Comparison of ENCODE assay signal across 1 cellular context in the genomic region with DNA sequence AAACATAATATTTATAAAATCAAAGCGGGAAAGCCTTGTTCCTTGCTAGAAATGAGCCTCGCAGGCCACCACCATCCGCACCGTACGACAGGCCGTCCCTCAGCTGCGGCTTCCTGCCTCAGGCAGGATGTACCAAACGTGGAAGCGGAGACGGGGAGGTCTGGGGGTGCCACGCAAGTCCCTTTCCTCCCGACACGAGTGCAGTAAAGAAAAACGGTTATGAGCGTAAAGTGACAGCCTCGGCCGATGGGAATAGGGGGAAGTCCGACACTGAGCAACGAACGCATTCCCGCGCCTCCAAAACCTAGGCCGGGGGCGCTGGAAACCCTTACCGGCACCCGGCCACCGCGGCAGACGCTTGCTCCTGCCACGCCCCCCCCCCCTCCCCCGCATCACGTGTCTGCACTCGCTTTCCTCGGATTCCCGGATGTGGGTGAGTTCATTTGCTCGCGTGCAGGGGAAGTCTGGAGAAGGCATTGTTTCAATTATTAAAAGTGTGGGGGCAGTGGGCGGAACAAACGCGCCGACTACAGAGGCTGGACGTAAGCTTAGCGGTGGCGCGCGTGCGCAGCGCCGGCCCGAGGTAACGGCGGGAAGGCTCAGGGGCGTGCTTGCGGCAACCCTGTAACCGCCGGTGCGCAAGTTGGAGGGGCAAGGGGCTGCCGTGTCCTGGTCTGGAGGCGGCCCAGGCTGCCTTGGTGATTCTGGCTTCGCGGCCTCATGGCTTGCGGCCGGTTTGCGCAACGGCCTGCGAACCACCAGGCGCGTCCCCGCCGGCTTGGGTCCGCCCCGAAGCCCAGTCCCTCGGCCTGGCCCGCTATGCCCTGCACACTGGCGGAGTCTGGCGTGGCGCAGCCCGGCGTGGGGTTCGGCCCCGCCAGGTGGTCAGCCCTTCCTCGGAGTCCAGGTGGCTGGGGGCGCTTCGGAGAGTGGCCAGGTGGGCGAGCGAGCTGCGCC.
TF ChIP-seq lines count a peak whose summit lies in the region.

A gene with protein sequence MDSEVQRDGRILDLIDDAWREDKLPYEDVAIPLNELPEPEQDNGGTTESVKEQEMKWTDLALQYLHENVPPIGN (minus strand): TSS at position 366 of the 957 bp plus-strand sequence. CDS start 3,081 bp downstream, outside the sequence.
A gene (plus strand): TSS at position 438 of the 957 bp plus-strand sequence. CDS start 9,264 bp downstream, outside the sequence.

TF ChIP-seq in HepG2, 621 proteins besides CTCF, POLR2A, EP300 and RAD21 (continued from another document and continues in another):
- TF ChIP-seq, protein P1, sequence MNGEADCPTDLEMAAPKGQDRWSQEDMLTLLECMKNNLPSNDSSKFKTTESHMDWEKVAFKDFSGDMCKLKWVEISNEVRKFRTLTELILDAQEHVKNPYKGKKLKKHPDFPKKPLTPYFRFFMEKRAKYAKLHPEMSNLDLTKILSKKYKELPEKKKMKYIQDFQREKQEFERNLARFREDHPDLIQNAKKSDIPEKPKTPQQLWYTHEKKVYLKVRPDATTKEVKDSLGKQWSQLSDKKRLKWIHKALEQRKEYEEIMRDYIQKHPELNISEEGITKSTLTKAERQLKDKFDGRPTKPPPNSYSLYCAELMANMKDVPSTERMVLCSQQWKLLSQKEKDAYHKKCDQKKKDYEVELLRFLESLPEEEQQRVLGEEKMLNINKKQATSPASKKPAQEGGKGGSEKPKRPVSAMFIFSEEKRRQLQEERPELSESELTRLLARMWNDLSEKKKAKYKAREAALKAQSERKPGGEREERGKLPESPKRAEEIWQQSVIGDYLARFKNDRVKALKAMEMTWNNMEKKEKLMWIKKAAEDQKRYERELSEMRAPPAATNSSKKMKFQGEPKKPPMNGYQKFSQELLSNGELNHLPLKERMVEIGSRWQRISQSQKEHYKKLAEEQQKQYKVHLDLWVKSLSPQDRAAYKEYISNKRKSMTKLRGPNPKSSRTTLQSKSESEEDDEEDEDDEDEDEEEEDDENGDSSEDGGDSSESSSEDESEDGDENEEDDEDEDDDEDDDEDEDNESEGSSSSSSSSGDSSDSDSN (CRISPR knock-in tag; IDR thresholded peaks at IDR 0.05) = peak; percentile 93
- TF ChIP-seq, protein P2, sequence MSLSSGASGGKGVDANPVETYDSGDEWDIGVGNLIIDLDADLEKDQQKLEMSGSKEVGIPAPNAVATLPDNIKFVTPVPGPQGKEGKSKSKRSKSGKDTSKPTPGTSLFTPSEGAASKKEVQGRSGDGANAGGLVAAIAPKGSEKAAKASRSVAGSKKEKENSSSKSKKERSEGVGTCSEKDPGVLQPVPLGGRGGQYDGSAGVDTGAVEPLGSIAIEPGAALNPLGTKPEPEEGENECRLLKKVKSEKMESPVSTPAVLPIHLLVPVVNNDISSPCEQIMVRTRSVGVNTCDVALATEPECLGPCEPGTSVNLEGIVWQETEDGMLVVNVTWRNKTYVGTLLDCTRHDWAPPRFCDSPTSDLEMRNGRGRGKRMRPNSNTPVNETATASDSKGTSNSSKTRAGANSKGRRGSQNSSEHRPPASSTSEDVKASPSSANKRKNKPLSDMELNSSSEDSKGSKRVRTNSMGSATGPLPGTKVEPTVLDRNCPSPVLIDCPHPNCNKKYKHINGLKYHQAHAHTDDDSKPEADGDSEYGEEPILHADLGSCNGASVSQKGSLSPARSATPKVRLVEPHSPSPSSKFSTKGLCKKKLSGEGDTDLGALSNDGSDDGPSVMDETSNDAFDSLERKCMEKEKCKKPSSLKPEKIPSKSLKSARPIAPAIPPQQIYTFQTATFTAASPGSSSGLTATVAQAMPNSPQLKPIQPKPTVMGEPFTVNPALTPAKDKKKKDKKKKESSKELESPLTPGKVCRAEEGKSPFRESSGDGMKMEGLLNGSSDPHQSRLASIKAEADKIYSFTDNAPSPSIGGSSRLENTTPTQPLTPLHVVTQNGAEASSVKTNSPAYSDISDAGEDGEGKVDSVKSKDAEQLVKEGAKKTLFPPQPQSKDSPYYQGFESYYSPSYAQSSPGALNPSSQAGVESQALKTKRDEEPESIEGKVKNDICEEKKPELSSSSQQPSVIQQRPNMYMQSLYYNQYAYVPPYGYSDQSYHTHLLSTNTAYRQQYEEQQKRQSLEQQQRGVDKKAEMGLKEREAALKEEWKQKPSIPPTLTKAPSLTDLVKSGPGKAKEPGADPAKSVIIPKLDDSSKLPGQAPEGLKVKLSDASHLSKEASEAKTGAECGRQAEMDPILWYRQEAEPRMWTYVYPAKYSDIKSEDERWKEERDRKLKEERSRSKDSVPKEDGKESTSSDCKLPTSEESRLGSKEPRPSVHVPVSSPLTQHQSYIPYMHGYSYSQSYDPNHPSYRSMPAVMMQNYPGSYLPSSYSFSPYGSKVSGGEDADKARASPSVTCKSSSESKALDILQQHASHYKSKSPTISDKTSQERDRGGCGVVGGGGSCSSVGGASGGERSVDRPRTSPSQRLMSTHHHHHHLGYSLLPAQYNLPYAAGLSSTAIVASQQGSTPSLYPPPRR (CRISPR knock-in tag; IDR thresholded peaks at IDR 0.05; ENCODE audit: borderline replicate concordance) = peak; percentile 24; the same call in 1 of the 2 replicates
- TF ChIP-seq GFI1 (CRISPR knock-in tag; IDR thresholded peaks at IDR 0.05; ENCODE audit: borderline replicate concordance) = 0 out of 2 replicates have a peak, but pooled peaks have one; percentile 45
- TF ChIP-seq ZNF12 (CRISPR knock-in tag; IDR thresholded peaks at IDR 0.05) = peak; percentile 38
- TF ChIP-seq MTA1 (CRISPR knock-in tag; IDR thresholded peaks at IDR 0.05; ENCODE audit: borderline replicate concordance) = peak; percentile 83
- 0 out of 2 replicates have a peak, but pooled peaks have one; percentile 59 for TF ChIP-seq ZNF235 (CRISPR knock-in tag; IDR thresholded peaks at IDR 0.05; ENCODE audit: borderline replicate concordance)
- TF ChIP-seq, protein P3, sequence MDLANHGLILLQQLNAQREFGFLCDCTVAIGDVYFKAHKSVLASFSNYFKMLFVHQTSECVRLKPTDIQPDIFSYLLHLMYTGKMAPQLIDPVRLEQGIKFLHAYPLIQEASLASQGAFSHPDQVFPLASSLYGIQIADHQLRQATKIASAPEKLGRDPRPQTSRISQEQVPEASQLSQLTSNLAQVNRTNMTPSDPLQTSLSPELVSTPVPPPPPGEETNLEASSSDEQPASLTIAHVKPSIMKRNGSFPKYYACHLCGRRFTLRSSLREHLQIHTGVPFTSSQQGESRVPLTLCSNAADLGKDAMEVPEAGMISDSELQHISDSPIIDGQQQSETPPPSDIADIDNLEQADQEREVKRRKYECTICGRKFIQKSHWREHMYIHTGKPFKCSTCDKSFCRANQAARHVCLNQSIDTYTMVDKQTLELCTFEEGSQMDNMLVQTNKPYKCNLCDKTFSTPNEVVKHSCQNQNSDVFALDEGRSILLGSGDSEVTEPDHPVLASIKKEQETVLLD (CRISPR knock-in tag; IDR thresholded peaks at IDR 0.05; ENCODE audit: low read depth) = peak; percentile 74; the same call in 1 of the 2 replicates
- TF ChIP-seq RFXANK (CRISPR knock-in tag; IDR thresholded peaks at IDR 0.05) = peak; percentile 72; the same call in 1 of the 2 replicates
- no peak for TF ChIP-seq SMARCE1 (IDR thresholded peaks at IDR 0.05; ENCODE audit: borderline replicate concordance)
- peak; percentile 78 for TF ChIP-seq ZMYM4 (CRISPR knock-in tag; IDR thresholded peaks at IDR 0.05)
- no peak; the same call in none of the 2 replicates for TF ChIP-seq ZFP41 (CRISPR knock-in tag; IDR thresholded peaks at IDR 0.05; ENCODE audit: borderline replicate concordance)
- no peak for TF ChIP-seq ZNF558 (CRISPR knock-in tag; IDR thresholded peaks at IDR 0.05; ENCODE audit: borderline replicate concordance)
- no peak for TF ChIP-seq EZH2 (conservative IDR thresholded peaks at IDR 0.05; ENCODE audit: low read depth, low read length)
- TF ChIP-seq ZNF614 (CRISPR knock-in tag; IDR thresholded peaks at IDR 0.05; ENCODE audit: borderline replicate concordance) = peak; percentile 46; the same call in 1 of the 2 replicates
- no peak for TF ChIP-seq ZNF660 (CRISPR knock-in tag; IDR thresholded peaks at IDR 0.05; ENCODE audit: borderline replicate concordance, low read depth)
- 0 out of 2 replicates have a peak, but pooled peaks have one; percentile 69 for TF ChIP-seq ZNF737 (CRISPR knock-in tag; IDR thresholded peaks at IDR 0.05; ENCODE audit: borderline replicate concordance)
- peak; percentile 58; the same call in 1 of the 2 replicates for TF ChIP-seq SIN3A (IDR thresholded peaks at IDR 0.05; ENCODE audit: borderline replicate concordance, low read depth, low read length)
- TF ChIP-seq SALL2 (CRISPR knock-in tag; IDR thresholded peaks at IDR 0.05) = 0 out of 2 replicates have a peak, but pooled peaks have one; percentile 37
- TF ChIP-seq, protein P4, sequence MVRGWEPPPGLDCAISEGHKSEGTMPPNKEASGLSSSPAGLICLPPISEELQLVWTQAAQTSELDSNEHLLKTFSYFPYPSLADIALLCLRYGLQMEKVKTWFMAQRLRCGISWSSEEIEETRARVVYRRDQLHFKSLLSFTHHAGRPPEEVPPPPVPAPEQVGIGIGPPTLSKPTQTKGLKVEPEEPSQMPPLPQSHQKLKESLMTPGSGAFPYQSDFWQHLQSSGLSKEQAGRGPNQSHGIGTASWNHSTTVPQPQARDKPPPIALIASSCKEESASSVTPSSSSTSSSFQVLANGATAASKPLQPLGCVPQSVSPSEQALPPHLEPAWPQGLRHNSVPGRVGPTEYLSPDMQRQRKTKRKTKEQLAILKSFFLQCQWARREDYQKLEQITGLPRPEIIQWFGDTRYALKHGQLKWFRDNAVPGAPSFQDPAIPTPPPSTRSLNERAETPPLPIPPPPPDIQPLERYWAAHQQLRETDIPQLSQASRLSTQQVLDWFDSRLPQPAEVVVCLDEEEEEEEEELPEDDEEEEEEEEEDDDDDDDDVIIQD (CRISPR knock-in tag; IDR thresholded peaks at IDR 0.05; ENCODE audit: low read depth) = 0 out of 2 replicates have a peak, but pooled peaks have one; percentile 10
- TF ChIP-seq BHLHE40 (IDR thresholded peaks at IDR 0.05; ENCODE audit: low read length) = peak; percentile 93
- 0 out of 2 replicates have a peak, but pooled peaks have one; percentile 67 for TF ChIP-seq ZNF589 (CRISPR knock-in tag; conservative IDR thresholded peaks at IDR 0.05)
- TF ChIP-seq PHF20 (CRISPR knock-in tag; IDR thresholded peaks at IDR 0.05) = peak; percentile 72
- no peak for TF ChIP-seq ADNP (CRISPR knock-in tag; IDR thresholded peaks at IDR 0.05)
- TF ChIP-seq RBFOX2 (IDR thresholded peaks at IDR 0.05; ENCODE audit: low read depth, low read length) = peak; percentile 91
- TF ChIP-seq, protein P5, sequence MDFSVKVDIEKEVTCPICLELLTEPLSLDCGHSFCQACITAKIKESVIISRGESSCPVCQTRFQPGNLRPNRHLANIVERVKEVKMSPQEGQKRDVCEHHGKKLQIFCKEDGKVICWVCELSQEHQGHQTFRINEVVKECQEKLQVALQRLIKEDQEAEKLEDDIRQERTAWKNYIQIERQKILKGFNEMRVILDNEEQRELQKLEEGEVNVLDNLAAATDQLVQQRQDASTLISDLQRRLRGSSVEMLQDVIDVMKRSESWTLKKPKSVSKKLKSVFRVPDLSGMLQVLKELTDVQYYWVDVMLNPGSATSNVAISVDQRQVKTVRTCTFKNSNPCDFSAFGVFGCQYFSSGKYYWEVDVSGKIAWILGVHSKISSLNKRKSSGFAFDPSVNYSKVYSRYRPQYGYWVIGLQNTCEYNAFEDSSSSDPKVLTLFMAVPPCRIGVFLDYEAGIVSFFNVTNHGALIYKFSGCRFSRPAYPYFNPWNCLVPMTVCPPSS (IDR thresholded peaks at IDR 0.05) = no peak
- TF ChIP-seq SMAD1 (CRISPR knock-in tag; IDR thresholded peaks at IDR 0.05; ENCODE audit: borderline replicate concordance, low read depth) = 0 out of 2 replicates have a peak, but pooled peaks have one; percentile 49
- TF ChIP-seq, protein P6, sequence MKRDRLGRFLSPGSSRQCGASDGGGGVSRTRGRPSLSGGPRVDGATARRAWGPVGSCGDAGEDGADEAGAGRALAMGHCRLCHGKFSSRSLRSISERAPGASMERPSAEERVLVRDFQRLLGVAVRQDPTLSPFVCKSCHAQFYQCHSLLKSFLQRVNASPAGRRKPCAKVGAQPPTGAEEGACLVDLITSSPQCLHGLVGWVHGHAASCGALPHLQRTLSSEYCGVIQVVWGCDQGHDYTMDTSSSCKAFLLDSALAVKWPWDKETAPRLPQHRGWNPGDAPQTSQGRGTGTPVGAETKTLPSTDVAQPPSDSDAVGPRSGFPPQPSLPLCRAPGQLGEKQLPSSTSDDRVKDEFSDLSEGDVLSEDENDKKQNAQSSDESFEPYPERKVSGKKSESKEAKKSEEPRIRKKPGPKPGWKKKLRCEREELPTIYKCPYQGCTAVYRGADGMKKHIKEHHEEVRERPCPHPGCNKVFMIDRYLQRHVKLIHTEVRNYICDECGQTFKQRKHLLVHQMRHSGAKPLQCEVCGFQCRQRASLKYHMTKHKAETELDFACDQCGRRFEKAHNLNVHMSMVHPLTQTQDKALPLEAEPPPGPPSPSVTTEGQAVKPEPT (CRISPR knock-in tag; IDR thresholded peaks at IDR 0.05; ENCODE audit: low read depth) = no peak
- TF ChIP-seq, protein P7, sequence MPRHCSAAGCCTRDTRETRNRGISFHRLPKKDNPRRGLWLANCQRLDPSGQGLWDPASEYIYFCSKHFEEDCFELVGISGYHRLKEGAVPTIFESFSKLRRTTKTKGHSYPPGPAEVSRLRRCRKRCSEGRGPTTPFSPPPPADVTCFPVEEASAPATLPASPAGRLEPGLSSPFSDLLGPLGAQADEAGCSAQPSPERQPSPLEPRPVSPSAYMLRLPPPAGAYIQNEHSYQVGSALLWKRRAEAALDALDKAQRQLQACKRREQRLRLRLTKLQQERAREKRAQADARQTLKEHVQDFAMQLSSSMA (CRISPR knock-in tag; IDR thresholded peaks at IDR 0.05) = peak; percentile 88; the same call in 1 of the 2 replicates
- TF ChIP-seq SP5 (CRISPR knock-in tag; IDR thresholded peaks at IDR 0.05; ENCODE audit: borderline replicate concordance, low read depth) = peak; percentile 53
- peak; percentile 7 for TF ChIP-seq TEAD3 (CRISPR knock-in tag; optimal IDR thresholded peaks at IDR 0.05; ENCODE audit: borderline replicate concordance)
- no peak for TF ChIP-seq FIP1L1 (IDR thresholded peaks at IDR 0.05; ENCODE audit: borderline replicate concordance, insufficient read depth, low read depth, low read length)
- peak; percentile 76 for TF ChIP-seq TBX2 (CRISPR knock-in tag; IDR thresholded peaks at IDR 0.05; ENCODE audit: borderline replicate concordance)
- peak; percentile 58 for TF ChIP-seq PTBP1 (IDR thresholded peaks at IDR 0.05; ENCODE audit: low read depth, low read length, poor library complexity, severe bottlenecking)
- TF ChIP-seq, protein P8, sequence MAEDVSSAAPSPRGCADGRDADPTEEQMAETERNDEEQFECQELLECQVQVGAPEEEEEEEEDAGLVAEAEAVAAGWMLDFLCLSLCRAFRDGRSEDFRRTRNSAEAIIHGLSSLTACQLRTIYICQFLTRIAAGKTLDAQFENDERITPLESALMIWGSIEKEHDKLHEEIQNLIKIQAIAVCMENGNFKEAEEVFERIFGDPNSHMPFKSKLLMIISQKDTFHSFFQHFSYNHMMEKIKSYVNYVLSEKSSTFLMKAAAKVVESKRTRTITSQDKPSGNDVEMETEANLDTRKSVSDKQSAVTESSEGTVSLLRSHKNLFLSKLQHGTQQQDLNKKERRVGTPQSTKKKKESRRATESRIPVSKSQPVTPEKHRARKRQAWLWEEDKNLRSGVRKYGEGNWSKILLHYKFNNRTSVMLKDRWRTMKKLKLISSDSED (CRISPR knock-in tag; IDR thresholded peaks at IDR 0.05) = no peak
- TF ChIP-seq ZNF782 (CRISPR knock-in tag; IDR thresholded peaks at IDR 0.05; ENCODE audit: borderline replicate concordance) = peak; percentile 76; the same call in 1 of the 2 replicates
- TF ChIP-seq, protein P9, sequence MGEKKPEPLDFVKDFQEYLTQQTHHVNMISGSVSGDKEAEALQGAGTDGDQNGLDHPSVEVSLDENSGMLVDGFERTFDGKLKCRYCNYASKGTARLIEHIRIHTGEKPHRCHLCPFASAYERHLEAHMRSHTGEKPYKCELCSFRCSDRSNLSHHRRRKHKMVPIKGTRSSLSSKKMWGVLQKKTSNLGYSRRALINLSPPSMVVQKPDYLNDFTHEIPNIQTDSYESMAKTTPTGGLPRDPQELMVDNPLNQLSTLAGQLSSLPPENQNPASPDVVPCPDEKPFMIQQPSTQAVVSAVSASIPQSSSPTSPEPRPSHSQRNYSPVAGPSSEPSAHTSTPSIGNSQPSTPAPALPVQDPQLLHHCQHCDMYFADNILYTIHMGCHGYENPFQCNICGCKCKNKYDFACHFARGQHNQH (CRISPR knock-in tag; IDR thresholded peaks at IDR 0.05) = peak; percentile 92
